In genomic region chrX:129599499-129599898, GRCh38 we compare ENCODE assay signal across 22 cellular contexts.
"Had no signal": no experiment of that assay in that cellular context is flagged by ENCODE, and none has a peak within 500 bp of the region (broad histone marks: within the 10 kb centered on the region; RNA-seq: fewer than 3 reads in every experiment).

No MANE protein-coding gene starts in this region.

- H3K36me3 Mint-ChIP-seq: activated CD8-positive, alpha-beta memory T cell treated with anti-CD3 and anti-CD28 coated beads, Interleukin-2, amount 10 ng/mL, durations not matched to agents 7 days and 5 days; activated naive CD4-positive, alpha-beta T cell treated with anti-CD3 and anti-CD28 coated beads, Interleukin-2, amount 50 U/mL, for 24 hours; WTC11 had no signal

- DNase-seq: activated CD4-positive, alpha-beta T cell treated with anti-CD3 and anti-CD28 coated beads for 48 hours; activated CD4-positive, alpha-beta T cell treated with anti-CD3 and anti-CD28 coated beads, Interleukin-2, amount 50 U/mL, for 4 hours; activated CD4-positive, CD25-positive, alpha-beta regulatory T cell treated with anti-CD3 and anti-CD28 coated beads, Interleukin-2, amount 50 U/mL, for 72 hours; activated CD8-positive, alpha-beta memory T cell treated with anti-CD3 and anti-CD28 coated beads, Interleukin-2, amount 10 ng/mL, durations not matched to agents 7 days and 5 days; activated effector memory CD4-positive, alpha-beta T cell treated with Interleukin-2 at 50 U/mL for 16 hours; activated naive CD4-positive, alpha-beta T cell; activated T-cell treated with anti-CD3 and anti-CD28 coated beads, Interleukin-2, amount 50 U/mL, for 24 hours; aorta; MG63; MV-4-11; NCI-H1092 treated with DMSO at 0.1 percent for 48 hours; NCI-H1417 treated with DMSO at 0.1 percent for 48 hours; NCI-H1694; NCI-H2081; NCI-H524; Peyer's patch; SHP77 treated with DMSO at 0.1 percent for 48 hours had no signal

- H3K27ac ChIP-seq: KMS-11, Peyer's patch had no signal

- H3K4me3 Mint-ChIP-seq: activated CD8-positive, alpha-beta memory T cell treated with anti-CD3 and anti-CD28 coated beads, Interleukin-2, amount 10 ng/mL, durations not matched to agents 7 days and 5 days; activated naive CD4-positive, alpha-beta T cell treated with anti-CD3 and anti-CD28 coated beads, Interleukin-2, amount 50 U/mL, for 24 hours; activated T-cell treated with anti-CD3 and anti-CD28 coated beads, Interleukin-2, amount 50 U/mL, for 24 hours; activated T-helper 1 cell treated with anti-CD3 and anti-CD28 coated beads, Interleukin-12 subunit alpha, Interleukin-12 subunit beta, Interleukin-2, Interleukin-4 antibody, amounts not matched to agents 30 ng/mL and 10 ng/mL and 1 ng/mL, durations not matched to agents 14 hours and 24 hours and 36 hours; T-helper 1 cell treated with Interleukin-12 subunit alpha and Interleukin-12 subunit beta and Interleukin-4 antibody, amounts not matched to agents 30 μg/mL and 1 μg/mL, for 36 hours; WTC11 had no signal

- ATAC-seq: activated CD8-positive, alpha-beta memory T cell treated with anti-CD3 and anti-CD28 coated beads, Interleukin-2, amount 10 ng/mL, durations not matched to agents 7 days and 5 days; WTC11 had no signal

- H3K36me3 ChIP-seq: MG63, Peyer's patch had no signal

- H3K27me3 ChIP-seq: MG63, Peyer's patch had no signal

- H3K4me2 ChIP-seq: KMS-11 had no signal

- H3K9me3 ChIP-seq: MG63, Peyer's patch had no signal

- H3K9me3 Mint-ChIP-seq: activated naive CD4-positive, alpha-beta T cell treated with anti-CD3 and anti-CD28 coated beads, Interleukin-2, amount 50 U/mL, for 24 hours; activated T-cell treated with anti-CD3 and anti-CD28 coated beads, Interleukin-2, amount 50 U/mL, for 24 hours; activated T-helper 1 cell treated with anti-CD3 and anti-CD28 coated beads, Interleukin-12 subunit alpha, Interleukin-12 subunit beta, Interleukin-2, Interleukin-4 antibody, amounts not matched to agents 30 ng/mL and 10 ng/mL and 1 ng/mL, durations not matched to agents 14 hours and 24 hours and 36 hours; T-helper 1 cell treated with Interleukin-12 subunit alpha and Interleukin-12 subunit beta and Interleukin-4 antibody, amounts not matched to agents 30 μg/mL and 1 μg/mL, for 36 hours; WTC11 had no signal

- H3K27ac Mint-ChIP-seq: activated CD8-positive, alpha-beta memory T cell treated with anti-CD3 and anti-CD28 coated beads, Interleukin-2, amount 10 ng/mL, durations not matched to agents 7 days and 5 days; activated naive CD4-positive, alpha-beta T cell treated with anti-CD3 and anti-CD28 coated beads, Interleukin-2, amount 50 U/mL, for 24 hours; activated T-cell treated with anti-CD3 and anti-CD28 coated beads, Interleukin-2, amount 50 U/mL, for 24 hours; activated T-helper 1 cell treated with anti-CD3 and anti-CD28 coated beads, Interleukin-12 subunit alpha, Interleukin-12 subunit beta, Interleukin-2, Interleukin-4 antibody, amounts not matched to agents 30 ng/mL and 10 ng/mL and 1 ng/mL, durations not matched to agents 14 hours and 24 hours and 36 hours; T-helper 1 cell treated with Interleukin-12 subunit alpha and Interleukin-12 subunit beta and Interleukin-4 antibody, amounts not matched to agents 30 μg/mL and 1 μg/mL, for 36 hours; WTC11 had no signal

- H3K4me3 ChIP-seq: MG63, Peyer's patch had no signal

- H3K27me3 Mint-ChIP-seq: activated naive CD4-positive, alpha-beta T cell treated with anti-CD3 and anti-CD28 coated beads, Interleukin-2, amount 50 U/mL, for 24 hours had no signal

- H3K9ac ChIP-seq: KMS-11 had no signal
